1 cellular context compared by ENCODE assay signal in genomic region chr6:43262000-43262779, GRCh38.
A peak's percentile ranks its signal among the peaks of the same experiment; 100 is the strongest.
TF ChIP-seq lines count a peak whose summit lies in the region.

No MANE protein-coding gene starts in this region.

TF ChIP-seq in HepG2, 621 proteins besides CTCF, POLR2A, EP300 and RAD21 (continued from another document and continues in another):
- TF ChIP-seq ZNF781 (CRISPR knock-in tag; IDR thresholded peaks at IDR 0.05; ENCODE audit: borderline replicate concordance, not compliant biosample characterization) = no peak
- no peak for TF ChIP-seq SOX6 (IDR thresholded peaks at IDR 0.05)
- TF ChIP-seq SOX6 (CRISPR knock-in tag; IDR thresholded peaks at IDR 0.05) = peak; percentile 62
- TF ChIP-seq ZSCAN30 (CRISPR knock-in tag; IDR thresholded peaks at IDR 0.05) = no peak
- TF ChIP-seq ZNF749 (CRISPR knock-in tag; IDR thresholded peaks at IDR 0.05; ENCODE audit: borderline replicate concordance) = no peak
- TF ChIP-seq ZBTB20 (CRISPR knock-in tag; IDR thresholded peaks at IDR 0.05; ENCODE audit: borderline replicate concordance, low read depth) = no peak; the same call in 1 of the 2 replicates
- no peak for TF ChIP-seq PLRG1 (conservative IDR thresholded peaks at IDR 0.05)
- no peak for TF ChIP-seq ISX (CRISPR knock-in tag; conservative IDR thresholded peaks at IDR 0.05)
- TF ChIP-seq ZNF547 (CRISPR knock-in tag; IDR thresholded peaks at IDR 0.05) = 0 out of 2 replicates have a peak, but pooled peaks have one; percentile 18
- no peak for TF ChIP-seq GZF1 (CRISPR knock-in tag; IDR thresholded peaks at IDR 0.05)
- TF ChIP-seq HNF4A (CRISPR knock-in tag; IDR thresholded peaks at IDR 0.05) = peak; percentile 87
- TF ChIP-seq KLF13 (CRISPR knock-in tag; IDR thresholded peaks at IDR 0.05) = no peak
- no peak; the same call in 1 of the 2 replicates for TF ChIP-seq FOXO1 (CRISPR knock-in tag; IDR thresholded peaks at IDR 0.05)
- TF ChIP-seq NPAS2 (CRISPR knock-in tag; IDR thresholded peaks at IDR 0.05; ENCODE audit: borderline replicate concordance) = no peak
- TF ChIP-seq STAT5B (CRISPR knock-in tag; IDR thresholded peaks at IDR 0.05) = no peak
- TF ChIP-seq GPN1 (CRISPR knock-in tag; IDR thresholded peaks at IDR 0.05; ENCODE audit: borderline replicate concordance) = no peak
- no peak for TF ChIP-seq ZNF543 (CRISPR knock-in tag; IDR thresholded peaks at IDR 0.05)
- no peak for TF ChIP-seq THAP7 (CRISPR knock-in tag; IDR thresholded peaks at IDR 0.05)
- no peak for TF ChIP-seq CC2D1A (CRISPR knock-in tag; IDR thresholded peaks at IDR 0.05)
- TF ChIP-seq ZNF670 (CRISPR knock-in tag; IDR thresholded peaks at IDR 0.05; ENCODE audit: borderline replicate concordance) = no peak
- no peak for TF ChIP-seq ZNF720 (CRISPR knock-in tag; IDR thresholded peaks at IDR 0.05)
- 0 out of 2 replicates have a peak, but pooled peaks have one; percentile 12 for TF ChIP-seq ZNF224 (CRISPR knock-in tag; IDR thresholded peaks at IDR 0.05)
- no peak for TF ChIP-seq ZBTB26 (CRISPR knock-in tag; IDR thresholded peaks at IDR 0.05; ENCODE audit: borderline replicate concordance)
- TF ChIP-seq ZNF12 (CRISPR knock-in tag; IDR thresholded peaks at IDR 0.05) = no peak
- TF ChIP-seq ZNF770 (CRISPR knock-in tag; IDR thresholded peaks at IDR 0.05) = peak; percentile 33; the same call in 1 of the 2 replicates
- no peak for TF ChIP-seq MIXL1 (CRISPR knock-in tag; IDR thresholded peaks at IDR 0.05)
- TF ChIP-seq ZFP90 (CRISPR knock-in tag; IDR thresholded peaks at IDR 0.05; ENCODE audit: borderline replicate concordance) = no peak
- peak; percentile 29; the same call in 1 of the 2 replicates for TF ChIP-seq RARA (CRISPR knock-in tag; IDR thresholded peaks at IDR 0.05)
- 0 out of 2 replicates have a peak, but pooled peaks have one; percentile 24 for TF ChIP-seq ZFP91 (CRISPR knock-in tag; IDR thresholded peaks at IDR 0.05; ENCODE audit: borderline replicate concordance)
- TF ChIP-seq ZNF557 (CRISPR knock-in tag; IDR thresholded peaks at IDR 0.05) = no peak
- TF ChIP-seq ZNF562 (CRISPR knock-in tag; IDR thresholded peaks at IDR 0.05; ENCODE audit: borderline replicate concordance) = no peak
- TF ChIP-seq HBP1 (CRISPR knock-in tag; IDR thresholded peaks at IDR 0.05; ENCODE audit: low read depth) = no peak
- no peak for TF ChIP-seq ZBTB39 (CRISPR knock-in tag; IDR thresholded peaks at IDR 0.05)
- TF ChIP-seq SALL2 (CRISPR knock-in tag; IDR thresholded peaks at IDR 0.05) = peak; percentile 33; the same call in 1 of the 2 replicates
- no peak for TF ChIP-seq ZIK1 (CRISPR knock-in tag; IDR thresholded peaks at IDR 0.05; ENCODE audit: borderline replicate concordance, low read depth)
- no peak for TF ChIP-seq CBX1 (IDR thresholded peaks at IDR 0.05; ENCODE audit: low read depth)
- no peak for TF ChIP-seq NR0B2 (CRISPR knock-in tag; IDR thresholded peaks at IDR 0.05)
- TF ChIP-seq SALL1 (CRISPR knock-in tag; IDR thresholded peaks at IDR 0.05) = peak; percentile 68
- TF ChIP-seq ZFP36 (IDR thresholded peaks at IDR 0.05; ENCODE audit: borderline replicate concordance, low read depth, low read length, partially characterized antibody) = no peak
- no peak for TF ChIP-seq ZC3H4 (CRISPR knock-in tag; IDR thresholded peaks at IDR 0.05; ENCODE audit: borderline replicate concordance)
- no peak for TF ChIP-seq ZNF703 (CRISPR knock-in tag; IDR thresholded peaks at IDR 0.05; ENCODE audit: borderline replicate concordance)
- TF ChIP-seq NKX3-1 (CRISPR knock-in tag; IDR thresholded peaks at IDR 0.05) = no peak
- no peak for TF ChIP-seq HCFC1 (IDR thresholded peaks at IDR 0.05; ENCODE audit: low read depth, low read length)
- no peak for TF ChIP-seq CENPBD1 (CRISPR knock-in tag; IDR thresholded peaks at IDR 0.05; ENCODE audit: borderline replicate concordance, low read depth)
- no peak for TF ChIP-seq ZNF768 (CRISPR knock-in tag; IDR thresholded peaks at IDR 0.05)
- TF ChIP-seq SNAI1 (CRISPR knock-in tag; IDR thresholded peaks at IDR 0.05; ENCODE audit: borderline replicate concordance) = no peak
- no peak for TF ChIP-seq GABPB1 (CRISPR knock-in tag; IDR thresholded peaks at IDR 0.05)
- TF ChIP-seq ZNF24 (IDR thresholded peaks at IDR 0.05) = peak; percentile 77
- no peak for TF ChIP-seq HOMEZ (CRISPR knock-in tag; IDR thresholded peaks at IDR 0.05; ENCODE audit: low read depth)
- no peak for TF ChIP-seq ZNF292 (CRISPR knock-in tag; IDR thresholded peaks at IDR 0.05; ENCODE audit: borderline replicate concordance, low read depth)
- no peak for TF ChIP-seq ZNF609 (CRISPR knock-in tag; IDR thresholded peaks at IDR 0.05; ENCODE audit: borderline replicate concordance)
- peak in 1 of 2 experiments; percentile 67; a peak in 1 of 4 replicates for TF ChIP-seq KLF16 (CRISPR knock-in tag; IDR thresholded peaks at IDR 0.05)
- no peak for TF ChIP-seq SYNCRIP (IDR thresholded peaks at IDR 0.05; ENCODE audit: insufficient read depth, low read depth, low read length)
- no peak for TF ChIP-seq ZNF354B (CRISPR knock-in tag; IDR thresholded peaks at IDR 0.05)
- no peak for TF ChIP-seq ZNF629 (CRISPR knock-in tag; conservative IDR thresholded peaks at IDR 0.05)
- no peak for TF ChIP-seq NR1H2 (CRISPR knock-in tag; IDR thresholded peaks at IDR 0.05; ENCODE audit: borderline replicate concordance, low read depth)
- no peak for TF ChIP-seq PAF1 (CRISPR knock-in tag; IDR thresholded peaks at IDR 0.05)
